In genomic region chr13:72782717-72783116, GRCh38 we compare ENCODE assay signal across 9 cellular contexts. TPM values are rescaled to one million over a fixed set of nuclear protein-coding genes. Genes with fewer than 3 reads are reported as not detected.
DNase-seq lines count a peak whose midpoint lies in the region; ATAC-seq, FAIRE-seq and TF ChIP-seq lines count a peak whose summit lies in the region.
"Had no signal": no experiment of that assay in that cellular context is flagged by ENCODE, and none has a peak within 500 bp of the region (broad histone marks: within the 10 kb centered on the region; RNA-seq: fewer than 3 reads in every experiment).

No MANE protein-coding gene starts in this region.

- ATAC-seq in heart left ventricle, result no peak
- ATAC-seq in Right ventricle myocardium inferior, result no peak
- no peak for ATAC-seq in GM18909 (IDR thresholded peaks at IDR 0.05; ENCODE audit: poor library complexity, unreplicated experiment)

- H3K4me1 Mint-ChIP-seq in activated CD4-positive, alpha-beta memory T cell treated with anti-CD3 and anti-CD28 coated beads, Interleukin-2, amount 10 ng/mL, durations not matched to agents 7 days and 5 days, result peaks cover 54% of the 10 kb centered on the region

- TF ChIP-seq CTCF in heart left ventricle (IDR thresholded peaks at IDR 0.05), result no peak

- peaks cover 0 to 57% (median 20%) of the 10 kb centered on the region in 9 donors for H3K36me3 ChIP-seq in heart left ventricle
- H3K36me3 ChIP-seq in iPS-15b (ENCODE audit: control insufficient read depth, insufficient read depth, low read length), result no peaks in the 10 kb centered on the region
- H3K36me3 ChIP-seq in stomach smooth muscle (ENCODE audit: control insufficient read depth in 2 of 2, insufficient read depth in 2 of 2, low read length in 2 of 2), result peaks cover 4 to 8% of the 10 kb centered on the region in 2 donors

- H3K4me1 ChIP-seq in heart left ventricle (peaks cover 6 to 59% (median 32%) of the 10 kb centered on the region in 12 donors), iPS-15b (ENCODE audit: control insufficient read depth, insufficient read depth, low read length) (peaks cover 5% of the 10 kb centered on the region), stomach smooth muscle (ENCODE audit: control insufficient read depth, insufficient read depth, low read length) (peaks cover 22% of the 10 kb centered on the region)

- H3K27ac ChIP-seq in heart left ventricle, result peak overlapping the region in 8 of 12 donors; percentile 75 to 94 (median 88)
- no peak overlapping the region for H3K27ac ChIP-seq in stomach smooth muscle (ENCODE audit: low read length)

- H3K4me3 ChIP-seq in heart left ventricle (peak overlapping the region; percentile 59 to 99 (median 84)), iPS-15b (ENCODE audit: low read depth, low read length) (peak overlapping the region; percentile 92), stomach smooth muscle (ENCODE audit: low read length in 2 of 2) (peak overlapping the region; percentile 99)

- H3K9me3 ChIP-seq in heart left ventricle (no peaks in the 10 kb centered on the region), iPS-15b (ENCODE audit: control insufficient read depth, insufficient read depth, low read length) (no peaks in the 10 kb centered on the region), stomach smooth muscle (ENCODE audit: control insufficient read depth in 2 of 2, low read length in 2 of 2) (no peaks in the 10 kb centered on the region)
- H3K9me3 ChIP-seq: mucosa of descending colon had no signal

- H3K36me3 Mint-ChIP-seq in activated CD4-positive, alpha-beta memory T cell treated with anti-CD3 and anti-CD28 coated beads, Interleukin-2, amount 10 ng/mL, durations not matched to agents 7 days and 5 days (ENCODE audit: low read depth), result peaks cover 40% of the 10 kb centered on the region

- H3K27me3 Mint-ChIP-seq in activated CD4-positive, alpha-beta memory T cell treated with anti-CD3 and anti-CD28 coated beads, Interleukin-2, amount 10 ng/mL, durations not matched to agents 7 days and 5 days, result no peaks in the 10 kb centered on the region

- H3K9ac ChIP-seq in iPS-15b (ENCODE audit: low read depth, low read length), result peak overlapping the region; percentile 38
- peak overlapping the region; percentile 78 to 90 for H3K9ac ChIP-seq in stomach smooth muscle (ENCODE audit: low read length in 2 of 2)

- FAIRE-seq in HTR-8/SVneo (lab: Jason Lieb, UNC), result no peak

- CTCF ChIA-PET in activated CD4-positive, alpha-beta memory T cell treated with anti-CD3 and anti-CD28 coated beads, Interleukin-2, amount 10 ng/mL, durations not matched to agents 7 days and 5 days (lab: Charles Lee), result no interaction called here

- H3K4me3 Mint-ChIP-seq in activated CD4-positive, alpha-beta memory T cell treated with anti-CD3 and anti-CD28 coated beads, Interleukin-2, amount 10 ng/mL, durations not matched to agents 7 days and 5 days, result peak overlapping the region; percentile 95

- WGBS in heart left ventricle, 4 donors, result 3 to 9% (median 6%) methylated on average over 7 of the region's 7 CpGs

- intact Hi-C loops in heart left ventricle (cut with DNase I), result loop anchor here in 4 of 10 donors (5.0 kb wide), 1 partner anchor 55 kb away; the partner anchor contains the start of genes BORA (in 4 of the 4) and MZT1 (in 4 of the 4)
- intact Hi-C loops in Right ventricle myocardium inferior (cut with DNase I), result loop anchor here (1.0 kb wide), 1 partner anchor 55 kb away; the partner anchor contains the start of genes BORA and MZT1

- H3K9me3 Mint-ChIP-seq in activated CD4-positive, alpha-beta memory T cell treated with anti-CD3 and anti-CD28 coated beads, Interleukin-2, amount 10 ng/mL, durations not matched to agents 7 days and 5 days, result no peaks in the 10 kb centered on the region

- DNase-seq in heart left ventricle (no peak), Right ventricle myocardium inferior (ENCODE audit: missing footprints) (no peak), NCI-H2196 treated with DMSO at 0.1 percent for 48 hours (lab: John Stamatoyannopoulos, UW; ENCODE audit: unreplicated experiment) (no peak), HTR-8/SVneo (ENCODE audit: insufficient read length, low spot score) (no peak)
- no peak for DNase-seq in activated CD4-positive, alpha-beta memory T cell treated with anti-CD3 and anti-CD28 coated beads, Interleukin-2, amount 10 ng/mL, durations not matched to agents 7 days and 5 days

- no peak for TF ChIP-seq POLR2A in heart left ventricle (IDR thresholded peaks at IDR 0.05)

- peak overlapping the region; percentile 93 for H3K27ac Mint-ChIP-seq in activated CD4-positive, alpha-beta memory T cell treated with anti-CD3 and anti-CD28 coated beads, Interleukin-2, amount 10 ng/mL, durations not matched to agents 7 days and 5 days

- POLR2A ChIA-PET in activated CD4-positive, alpha-beta memory T cell treated with anti-CD3 and anti-CD28 coated beads, Interleukin-2, amount 10 ng/mL, durations not matched to agents 7 days and 5 days (lab: Charles Lee), result no interaction called here

- H3K27me3 ChIP-seq in heart left ventricle, result no peaks in the 10 kb centered on the region
- no peaks in the 10 kb centered on the region for H3K27me3 ChIP-seq in iPS-15b (ENCODE audit: control insufficient read depth, insufficient read depth, low read length)
- H3K27me3 ChIP-seq in stomach smooth muscle (ENCODE audit: control insufficient read depth in 1 of 2, insufficient read depth in 2 of 2, low read length in 2 of 2), result no peaks in the 10 kb centered on the region

RNA-seq across cellular contexts. Expression of gene PIBF1, which starts 0.8 kb away (rescaled TPM):
- 10 to 100 TPM in 7 of 9 donors, 1 to 10 TPM in 2; 7.6 to 24.1 (median 12.8) TPM for total RNA-seq in heart left ventricle
- polyA plus RNA-seq in heart left ventricle, result 10 to 100 TPM in 1 of 2 donors, 1 to 10 TPM in 1; 9.1 to 12.9 TPM
- 16.3 TPM for total RNA-seq in Right ventricle myocardium inferior
- 10 to 100 TPM; 19.1 to 21.8 TPM for total RNA-seq in activated CD4-positive, alpha-beta memory T cell treated with anti-CD3 and anti-CD28 coated beads, Interleukin-2, amount 10 ng/mL, durations not matched to agents 7 days and 5 days

RNA-seq across cellular contexts. Expression of gene DIS3, which starts 1.0 kb away (rescaled TPM):
- 10 to 100 TPM; 13.9 to 22.2 (median 17.7) TPM for total RNA-seq in heart left ventricle
- polyA plus RNA-seq in heart left ventricle, result 10 to 100 TPM in 1 of 2 donors, 1 to 10 TPM in 1; 4.8 to 14.6 TPM
- total RNA-seq in Right ventricle myocardium inferior, result 14.8 TPM
- 10 to 100 TPM; 31.2 to 33.6 TPM for total RNA-seq in activated CD4-positive, alpha-beta memory T cell treated with anti-CD3 and anti-CD28 coated beads, Interleukin-2, amount 10 ng/mL, durations not matched to agents 7 days and 5 days

RNA-seq across cellular contexts. Expression of gene BORA, which starts 55.0 kb away (rescaled TPM):
- total RNA-seq in heart left ventricle (1 to 10 TPM in 3 of 9 donors, under 1 TPM in 6; 0.35 to 4.0 (median 0.72) TPM), Right ventricle myocardium inferior (0.62 TPM)
- polyA plus RNA-seq in heart left ventricle, result 1 to 10 TPM in 1 of 2 donors, under 1 TPM in 1; 0.19 to 1.8 TPM
- 10 to 100 TPM; 25.6 to 28.5 TPM for total RNA-seq in activated CD4-positive, alpha-beta memory T cell treated with anti-CD3 and anti-CD28 coated beads, Interleukin-2, amount 10 ng/mL, durations not matched to agents 7 days and 5 days

RNA-seq across cellular contexts. Expression of gene MZT1, which starts 55.3 kb away (rescaled TPM):
- 1 to 10 TPM; 4.4 to 8.6 (median 6.9) TPM for total RNA-seq in heart left ventricle
- 10 to 100 TPM in 1 of 2 donors, 1 to 10 TPM in 1; 5.3 to 11.3 TPM for polyA plus RNA-seq in heart left ventricle
- total RNA-seq in Right ventricle myocardium inferior, result 6.6 TPM
- 10 to 100 TPM; 20.7 to 22.3 TPM for total RNA-seq in activated CD4-positive, alpha-beta memory T cell treated with anti-CD3 and anti-CD28 coated beads, Interleukin-2, amount 10 ng/mL, durations not matched to agents 7 days and 5 days

Comparison
In these comparisons a context has a peak if more than half of its experiments do, and no peak if none do; other contexts are left out.
1. RNA of gene BORA, which starts 55.0 kb away (total RNA-seq): 25.6 to 28.5 TPM in activated CD4-positive, alpha-beta memory T cell treated with anti-CD3 and anti-CD28 coated beads, Interleukin-2, amount 10 ng/mL, durations not matched to agents 7 days and 5 days; 0.35 to 4.0 TPM in heart left ventricle and 0.62 TPM in Right ventricle myocardium inferior (single experiment); every median in the first group is over 4 times any median in the second.
2. Peak in every context shown above with its lines, with median percentiles within 50 percentile points of each other: H3K4me3 ChIP-seq.